In genomic region chr15:99565281-99566156, GRCh38 we compare ENCODE assay signal across 8 cellular contexts. TPM values are rescaled to one million over a fixed set of nuclear protein-coding genes. Genes with fewer than 3 reads are reported as not detected.
DNase-seq lines count a peak whose midpoint lies in the region; ATAC-seq and TF ChIP-seq lines count a peak whose summit lies in the region.

MEF2A (plus strand) TSS chr15:99565984; CDS start chr15:99633120, 67,136 bp downstream.

- H2AK5ac ChIP-seq in IMR-90 (ENCODE audit: low read depth, low read length): peak within 1 kb of the TSS; percentile 79

- H3K23ac ChIP-seq in IMR-90 (ENCODE audit: low read depth, low read length): peak within 1 kb of the TSS; percentile 92

- H3K9me3 ChIP-seq in IMR-90 (ENCODE audit: control insufficient read depth, insufficient read depth, low read length) (no peaks in the 10 kb centered on the region), PC-9 (ENCODE audit: insufficient read depth, low read depth) (no peaks in the 10 kb centered on the region)

- peak within 1 kb of the TSS; percentile 96 for H4K5ac ChIP-seq in IMR-90 (ENCODE audit: low read depth, low read length)

- H3K4ac ChIP-seq in IMR-90 (ENCODE audit: low read depth, low read length): peak within 1 kb of the TSS; percentile 96

- intact Hi-C loops in IMR-90 (cut with micrococcal nuclease): loop anchor here (1.0 to 5.0 kb wide), 6 partner anchors 89 to 279 kb away; no protein-coding TSS in a partner anchor
- intact Hi-C loops in PC-9 (cut with micrococcal nuclease; ENCODE audit: unreplicated experiment): loop anchor here (2.0 to 10.0 kb wide), 5 partner anchors 69 to 281 kb away; no protein-coding TSS in a partner anchor

- H3K79me1 ChIP-seq in IMR-90 (ENCODE audit: low read depth in 1 of 2, low read length in 2 of 2): peaks cover 6 to 28% of the 10 kb centered on the region in 2 experiments; a peak in 3 of 4 replicates

- POLR2A ChIA-PET in IMR-90 (lab: Charles Lee; ENCODE audit: unreplicated experiment) (no interaction called here), PC-9 (lab: Charles Lee; ENCODE audit: unreplicated experiment) (no interaction called here)

- H3K9ac ChIP-seq in IMR-90 (ENCODE audit: low read depth, low read length): peak within 1 kb of the TSS; percentile 95

- peak within 1 kb of the TSS; percentile 75 for H3K4me3 ChIP-seq in IMR-90 (ENCODE audit: insufficient read depth, low read depth, low read length)
- H3K4me3 ChIP-seq in PC-9: peak within 1 kb of the TSS; percentile 72

- peak within 1 kb of the TSS; percentile 90 for H2BK5ac ChIP-seq in IMR-90 (ENCODE audit: low read depth, low read length, poor library complexity, severe bottlenecking)

- H4K20me1 ChIP-seq in IMR-90 (ENCODE audit: insufficient read depth, low read length): peaks cover 26% of the 10 kb centered on the region; the same call in 1 of the 2 replicates
- H4K20me1 ChIP-seq in PC-9 (ENCODE audit: insufficient read depth): peaks cover 23% of the 10 kb centered on the region

- H2AK9ac ChIP-seq in IMR-90 (replicated peaks; ENCODE audit: low read depth, low read length, poor library complexity): peak within 1 kb of the TSS; percentile 98

- peaks cover 12% of the 10 kb centered on the region; the same call in 1 of the 2 replicates for H3F3A ChIP-seq in PC-9 (ENCODE audit: insufficient read depth, low read depth)

- no peaks in the 10 kb centered on the region for H3K9me2 ChIP-seq in PC-9 (ENCODE audit: insufficient read depth)

- peak within 1 kb of the TSS; percentile 99 for H3K14ac ChIP-seq in IMR-90 (replicated peaks; ENCODE audit: low read depth, low read length)

- ATAC-seq in GM21528 (IDR thresholded peaks at IDR 0.05; ENCODE audit: low FRiP score, unreplicated experiment): peak; percentile 47
- peak; percentile 81 for ATAC-seq in IMR-90 (ENCODE audit: low read depth)

- H3K4me1 ChIP-seq in IMR-90 (ENCODE audit: control insufficient read depth, insufficient read depth, low read length): peaks cover 4% of the 10 kb centered on the region
- peaks cover 22% of the 10 kb centered on the region for H3K4me1 ChIP-seq in PC-9 (replicated peaks; ENCODE audit: insufficient read depth)

- TF ChIP-seq RAD21 in IMR-90 (IDR thresholded peaks at IDR 0.05; ENCODE audit: low read length): no peak

- in situ Hi-C loops in IMR-90 (cut with MboI; ENCODE audit: low sequenced_read_pairs): no loop called here

- H3K4me2 ChIP-seq in IMR-90 (ENCODE audit: low read depth, low read length) (peak within 1 kb of the TSS; percentile 100), PC-9 (peak within 1 kb of the TSS; percentile 91)

- H3K56ac ChIP-seq in IMR-90 (ENCODE audit: extremely low read depth, insufficient read depth, low read length): peak within 1 kb of the TSS; percentile 98

- H3K79me2 ChIP-seq in PC-9 (ENCODE audit: low read depth): peaks cover 38% of the 10 kb centered on the region

- 0% methylated on average over 22 of the region's 104 CpGs; no CpG with 5 or more reads in 1 of the 2 experiments for WGBS in IMR-90 (ENCODE audit: extremely low coverage in 2 of 2, insufficient read length in 1 of 2), 2 experiments

- no peaks in the 10 kb centered on the region for H3K36me3 ChIP-seq in IMR-90 (ENCODE audit: control insufficient read depth, insufficient read depth, low read length)
- no peaks in the 10 kb centered on the region for H3K36me3 ChIP-seq in PC-9 (ENCODE audit: low read depth)

- peak; percentile 70 for TF ChIP-seq POLR2A in IMR-90 (IDR thresholded peaks at IDR 0.05; ENCODE audit: low read depth, low read length)
- TF ChIP-seq POLR2A in erythroblast (IDR thresholded peaks at IDR 0.05; ENCODE audit: low read length): peak; percentile 81

- H3K27ac ChIP-seq in IMR-90 (ENCODE audit: insufficient read depth, low read length) (peak within 1 kb of the TSS; percentile 91), PC-9 (peak within 1 kb of the TSS; percentile 72)

- dilution Hi-C loops in IMR-90 (cut with HindIII; ENCODE audit: low sequenced_read_pairs, unreplicated experiment): no loop called here

- H2AFZ ChIP-seq in IMR-90 (replicated peaks; ENCODE audit: low read length, poor library complexity) (peak within 1 kb of the TSS; percentile 99), PC-9 (peak within 1 kb of the TSS; percentile 96)

- BruUV-seq in IMR-90 (replicated peaks; lab: Mats Ljungman, UMichigan) (no TSS peak), PC-9 (replicated peaks; lab: Mats Ljungman, UMichigan) (no TSS peak)

- peaks cover 6% of the 10 kb centered on the region for H3K9me1 ChIP-seq in IMR-90 (ENCODE audit: insufficient read depth, low read length)

- TF ChIP-seq CTCF in IMR-90 (conservative IDR thresholded peaks at IDR 0.05; ENCODE audit: low read depth, low read length) (0 out of 2 replicates have a peak, but pooled peaks have one; percentile 6), PC-9 (conservative IDR thresholded peaks at IDR 0.05) (no peak)

- peak within 1 kb of the TSS; percentile 82 for H2BK120ac ChIP-seq in IMR-90 (ENCODE audit: low read depth, low read length)

- H4K91ac ChIP-seq in IMR-90 (ENCODE audit: insufficient read depth, low read depth, low read length): peak within 1 kb of the TSS; percentile 99

- peak within 1 kb of the TSS; percentile 70 to 100 for H4K8ac ChIP-seq in IMR-90 (ENCODE audit: low read depth in 2 of 2, low read length in 2 of 2)

- H3K27me3 ChIP-seq in IMR-90 (ENCODE audit: control insufficient read depth, insufficient read depth, low read length) (peaks cover 4% of the 10 kb centered on the region; the same call in 1 of the 2 replicates), PC-9 (ENCODE audit: insufficient read depth, low read depth) (no peaks in the 10 kb centered on the region)

- DNase-seq in DMS 273 (lab: John Stamatoyannopoulos, UW; ENCODE audit: unreplicated experiment): peak; percentile 95
- peak; percentile 93 for DNase-seq in IMR-90
- DNase-seq in PC-9: peak; percentile 65 to 90
- peak; percentile 90 for DNase-seq in activated T-cell treated with anti-CD3 and anti-CD28 coated beads, Interleukin-2, amount 50 U/mL, for 1 hour
- peak; percentile 95 to 96 for DNase-seq in erythroblast (lab: John Stamatoyannopoulos, UW)
- peak; percentile 95 for DNase-seq in mucosa of gallbladder (ENCODE audit: low spot score)
- peak; percentile 87 for DNase-seq in stimulated activated CD8-positive, alpha-beta memory T cell treated with anti-CD3 and anti-CD28 coated beads, Interleukin-4, amount 100 ng/mL, for 24 hours (ENCODE audit: low read depth)

- peak within 1 kb of the TSS; percentile 58 for H2BK20ac ChIP-seq in IMR-90 (ENCODE audit: low read depth, low read length)

- CTCF ChIA-PET in IMR-90 (lab: Yijun Ruan, JAX): interaction anchor here (0.8 kb wide), 1 partner anchor 138 kb away, joined by 3 read pairs; no protein-coding TSS in a partner anchor
- CTCF ChIA-PET in PC-9 (lab: Charles Lee): interaction anchor here (0.8 to 1.1 kb wide), 2 partner anchors 14 to 163 kb away, joined by 3 read pairs; no protein-coding TSS in a partner anchor

- peak within 1 kb of the TSS; percentile 95; the same call in 1 of the 3 replicates for H2BK15ac ChIP-seq in IMR-90 (ENCODE audit: low read depth, low read length)

- peak within 1 kb of the TSS; percentile 95 for H3K18ac ChIP-seq in IMR-90 (ENCODE audit: low read depth, low read length)

TF ChIP-seq in IMR-90, 13 proteins besides CTCF, POLR2A, EP300 and RAD21:
- TF ChIP-seq SMC3 (IDR thresholded peaks at IDR 0.05; ENCODE audit: low read depth, low read length) (peak; percentile 18), RFX5 (IDR thresholded peaks at IDR 0.05; ENCODE audit: low read depth, low read length) (no peak), FOS (IDR thresholded peaks at IDR 0.05; ENCODE audit: low read depth, low read length) (no peak), BHLHE40 (IDR thresholded peaks at IDR 0.05; ENCODE audit: low read depth, low read length) (peak; percentile 41; the same call in 1 of the 2 replicates), MAFK (IDR thresholded peaks at IDR 0.05; ENCODE audit: low read depth, low read length) (no peak), MXI1 (IDR thresholded peaks at IDR 0.05; ENCODE audit: borderline replicate concordance, low read depth, low read length) (peak; percentile 23; the same call in 1 of the 2 replicates), CHD1 (IDR thresholded peaks at IDR 0.05; ENCODE audit: low read depth, low read length) (peak; percentile 87), MAZ (IDR thresholded peaks at IDR 0.05; ENCODE audit: borderline replicate concordance, low read depth, low read length) (peak; percentile 89)

RNA-seq across cellular contexts. Expression of gene MEF2A, which starts in this region (rescaled TPM):
- 16.7 and 20.8 TPM in 2 replicates for total RNA-seq in IMR-90 (2012; rRNA removed)
- 16.1 and 16.6 TPM in 2 replicates for polyA plus RNA-seq in IMR-90 (2012; rRNA removed)
- 7.0 and 12.0 TPM in 2 replicates for polyA plus RNA-seq in IMR-90 (2012; cell fraction: cytosol; rRNA removed)
- polyA plus RNA-seq in IMR-90 (2012; cell fraction: nucleus; rRNA removed; ENCODE audit: low replicate concordance): 43.0 and 72.9 TPM in 2 replicates
- 25.7 and 31.8 TPM in 2 replicates for total RNA-seq in PC-9 (2021)
- total RNA-seq in mucosa of gallbladder: 50.6 TPM

Comparison
In these comparisons a context has a peak if more than half of its experiments do, and no peak if none do; other contexts are left out.
1. Peak in every context shown above with its lines: DNase-seq, ATAC-seq, H3K4me3 ChIP-seq and H3K27ac ChIP-seq.